Comparison of ENCODE assay signal across 1 cellular context in the genomic region with DNA sequence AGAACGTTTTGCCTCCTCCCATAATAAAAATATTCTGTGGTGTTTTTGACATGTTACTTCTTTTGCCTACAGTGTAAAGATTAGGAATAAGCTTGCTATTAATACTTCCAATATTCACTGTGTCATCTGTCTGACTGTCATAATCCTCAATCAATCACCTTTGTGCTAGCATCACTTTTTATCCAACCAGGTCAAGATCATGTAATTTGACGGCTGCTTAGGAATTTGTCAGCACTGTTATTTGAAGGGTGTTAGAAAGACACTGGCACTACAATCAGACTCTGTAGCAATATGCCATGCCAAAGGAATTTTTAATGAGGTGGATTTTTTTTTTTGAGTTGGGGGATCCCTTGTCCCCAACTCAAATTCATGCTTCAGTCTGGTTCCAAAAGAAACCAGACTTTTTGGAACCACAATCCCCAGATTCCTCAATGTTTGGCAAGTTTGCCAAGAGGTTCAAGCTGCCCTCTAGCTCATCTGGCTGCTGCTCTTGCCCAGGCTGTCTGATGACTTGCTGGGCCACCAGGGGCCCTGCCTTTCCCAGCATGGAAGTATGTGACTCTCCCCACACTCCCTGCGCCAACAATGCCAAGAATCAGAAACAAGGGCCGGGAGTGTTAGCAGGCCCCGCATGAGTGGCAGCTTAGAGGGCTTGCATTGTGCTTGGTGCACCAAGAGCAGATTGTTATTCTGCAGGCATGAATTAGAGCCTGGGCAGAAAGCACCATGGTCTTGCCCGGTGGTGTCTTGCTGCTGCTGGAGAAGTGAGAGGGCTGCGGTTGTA.
TF ChIP-seq lines count a peak whose summit lies in the region.

No MANE protein-coding gene starts in this region.

TF ChIP-seq in IMR-90, 13 proteins besides CTCF, POLR2A, EP300 and RAD21:
- TF ChIP-seq, protein P1, sequence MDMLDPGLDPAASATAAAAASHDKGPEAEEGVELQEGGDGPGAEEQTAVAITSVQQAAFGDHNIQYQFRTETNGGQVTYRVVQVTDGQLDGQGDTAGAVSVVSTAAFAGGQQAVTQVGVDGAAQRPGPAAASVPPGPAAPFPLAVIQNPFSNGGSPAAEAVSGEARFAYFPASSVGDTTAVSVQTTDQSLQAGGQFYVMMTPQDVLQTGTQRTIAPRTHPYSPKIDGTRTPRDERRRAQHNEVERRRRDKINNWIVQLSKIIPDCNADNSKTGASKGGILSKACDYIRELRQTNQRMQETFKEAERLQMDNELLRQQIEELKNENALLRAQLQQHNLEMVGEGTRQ (IDR thresholded peaks at IDR 0.05; ENCODE audit: low read depth, low read length), result no peak
- TF ChIP-seq MAFK (IDR thresholded peaks at IDR 0.05; ENCODE audit: low read depth, low read length), result no peak
- TF ChIP-seq NFE2L2 (IDR thresholded peaks at IDR 0.05; ENCODE audit: low read depth, low read length), result no peak
- TF ChIP-seq MAZ (IDR thresholded peaks at IDR 0.05; ENCODE audit: borderline replicate concordance, low read depth, low read length), result no peak
- TF ChIP-seq, protein P2, sequence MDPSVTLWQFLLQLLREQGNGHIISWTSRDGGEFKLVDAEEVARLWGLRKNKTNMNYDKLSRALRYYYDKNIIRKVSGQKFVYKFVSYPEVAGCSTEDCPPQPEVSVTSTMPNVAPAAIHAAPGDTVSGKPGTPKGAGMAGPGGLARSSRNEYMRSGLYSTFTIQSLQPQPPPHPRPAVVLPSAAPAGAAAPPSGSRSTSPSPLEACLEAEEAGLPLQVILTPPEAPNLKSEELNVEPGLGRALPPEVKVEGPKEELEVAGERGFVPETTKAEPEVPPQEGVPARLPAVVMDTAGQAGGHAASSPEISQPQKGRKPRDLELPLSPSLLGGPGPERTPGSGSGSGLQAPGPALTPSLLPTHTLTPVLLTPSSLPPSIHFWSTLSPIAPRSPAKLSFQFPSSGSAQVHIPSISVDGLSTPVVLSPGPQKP (IDR thresholded peaks at IDR 0.05; ENCODE audit: borderline replicate concordance, low read depth, low read length), result no peak
- TF ChIP-seq BHLHE40 (IDR thresholded peaks at IDR 0.05; ENCODE audit: low read depth, low read length), result no peak
- TF ChIP-seq CEBPB (IDR thresholded peaks at IDR 0.05; ENCODE audit: low read depth, low read length), result no peak
- TF ChIP-seq SMC3 (IDR thresholded peaks at IDR 0.05; ENCODE audit: low read depth, low read length), result no peak
- TF ChIP-seq FOS (IDR thresholded peaks at IDR 0.05; ENCODE audit: low read depth, low read length), result no peak
- no peak for TF ChIP-seq MXI1 (IDR thresholded peaks at IDR 0.05; ENCODE audit: borderline replicate concordance, low read depth, low read length)
- TF ChIP-seq CHD1 (IDR thresholded peaks at IDR 0.05; ENCODE audit: low read depth, low read length), result no peak
TF ChIP-seq in IMR-90: peak in this region for 0.
